ENCODE assay signal across 13 cellular contexts in the genomic region with DNA sequence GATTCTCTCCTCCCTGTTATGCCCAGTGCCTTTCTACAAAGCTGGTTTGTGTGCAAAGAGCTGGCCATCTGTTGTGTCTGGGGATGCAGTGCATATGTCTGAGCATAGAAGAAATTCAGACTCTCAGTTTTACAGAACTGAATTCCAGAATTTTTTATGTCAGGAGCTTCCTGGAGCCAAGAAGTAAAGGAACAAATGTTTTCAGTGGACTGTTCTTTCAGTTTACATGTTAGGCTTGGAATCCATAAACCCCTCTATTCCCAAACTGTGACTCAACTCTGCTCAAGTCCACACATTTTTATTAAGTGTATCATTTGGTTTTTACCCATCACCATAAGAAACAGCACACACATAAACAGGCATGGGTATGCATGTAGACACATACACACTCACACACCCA.
A peak's percentile ranks its signal among the peaks of the same experiment; 100 is the strongest.
DNase-seq lines count a peak whose midpoint lies in the region; ATAC-seq and TF ChIP-seq lines count a peak whose summit lies in the region.
"Had no signal": no experiment of that assay in that cellular context is flagged by ENCODE, and none has a peak within 500 bp of the region (broad histone marks: within the 10 kb centered on the region; RNA-seq: fewer than 3 reads in every experiment).

No MANE protein-coding gene starts in this region.

- TF ChIP-seq POLR2A in IMR-90 (IDR thresholded peaks at IDR 0.05; ENCODE audit: low read depth, low read length) = no peak

- H4K5ac ChIP-seq in IMR-90 (ENCODE audit: low read depth, low read length) = no peak overlapping the region

- TF ChIP-seq CTCF in IMR-90 (conservative IDR thresholded peaks at IDR 0.05; ENCODE audit: low read depth, low read length) (no peak), fibroblast of lung (conservative IDR thresholded peaks at IDR 0.05 in 1 of 2, IDR thresholded peaks at IDR 0.05 in 1 of 2; ENCODE audit: low read depth in 1 of 2, low read length in 2 of 2) (no peak), osteoblast (IDR thresholded peaks at IDR 0.05; ENCODE audit: extremely low read depth, low read depth, low read length) (no peak)

- no peaks in the 10 kb centered on the region for H3K4me1 ChIP-seq in IMR-90 (ENCODE audit: control insufficient read depth, insufficient read depth, low read length)
- peaks cover 13% of the 10 kb centered on the region for H3K4me1 ChIP-seq in fibroblast of lung (ENCODE audit: control insufficient read depth, extremely low read depth, insufficient read depth, low read length)
- peaks cover 27% of the 10 kb centered on the region for H3K4me1 ChIP-seq in osteoblast (ENCODE audit: insufficient read depth, low read length)
- H3K4me1 ChIP-seq: pancreas had no signal

- POLR2A ChIA-PET in IMR-90 (lab: Charles Lee; ENCODE audit: unreplicated experiment) = no interaction called here

- no peak overlapping the region for H3K27ac Mint-ChIP-seq in stimulated activated naive B cell treated with anti-CD40 and anti-IgM and Interleukin-4, amounts not matched to agents 10 μg/mL and 1 μg/mL and 100 μg/mL, for 72 hours
- H3K27ac Mint-ChIP-seq: activated naive CD8-positive, alpha-beta T cell treated with anti-CD3 and anti-CD28 coated beads, Interleukin-2, amount 10 ng/mL, durations not matched to agents 7 days and 5 days had no signal

- H4K8ac ChIP-seq in IMR-90 (ENCODE audit: low read depth in 2 of 2, low read length in 2 of 2) = no peak overlapping the region

- peak; percentile 58 for DNase-seq in AG20443 (ENCODE audit: low spot score)
- peak; percentile 29 for DNase-seq in IMR-90
- peak in 1 of 2 donors; percentile 92 for DNase-seq in fibroblast of lung (ENCODE audit: low read depth in 2 of 2)
- DNase-seq in osteoblast (ENCODE audit: insufficient read length, low spot score, missing footprints) = no peak
- DNase-seq in NCI-H2227 treated with DMSO at 0.1 percent for 48 hours (lab: John Stamatoyannopoulos, UW) = no peak
- DNase-seq in HuH-7 (ENCODE audit: low spot score) = no peak
- no peak for DNase-seq in stimulated activated naive B cell treated with anti-CD40 and anti-IgM and Interleukin-4, amounts not matched to agents 10 μg/mL and 1 μg/mL and 100 μg/mL, for 72 hours
- DNase-seq: activated naive CD8-positive, alpha-beta T cell treated with anti-CD3 and anti-CD28 coated beads, Interleukin-2, amount 10 ng/mL, durations not matched to agents 7 days and 5 days; pancreas; stimulated activated CD4-positive, alpha-beta T cell treated with anti-CD3 and anti-CD28 coated beads, Interleukin-4, amount 100 ng/mL, for 24 hours; stimulated activated naive CD4-positive, alpha-beta T cell treated with Interleukin-2 at 50 U/mL for 16 hours had no signal

- ATAC-seq in IMR-90 (ENCODE audit: low read depth) = no peak
- no peak for ATAC-seq in HG02981 (IDR thresholded peaks at IDR 0.05; ENCODE audit: unreplicated experiment)
- ATAC-seq in stimulated activated naive B cell treated with anti-CD40 and anti-IgM and Interleukin-4, amounts not matched to agents 10 μg/mL and 1 μg/mL and 100 μg/mL, for 72 hours (replicated peaks) = no peak

- H2BK15ac ChIP-seq in IMR-90 (ENCODE audit: low read depth, low read length) = no peak overlapping the region

- peaks cover 7% of the 10 kb centered on the region; the same call in 1 of the 2 replicates for H3K9me3 ChIP-seq in IMR-90 (ENCODE audit: control insufficient read depth, insufficient read depth, low read length)
- H3K9me3 ChIP-seq in fibroblast of lung (ENCODE audit: control insufficient read depth, insufficient read depth, low read depth, low read length) = no peaks in the 10 kb centered on the region
- H3K9me3 ChIP-seq in osteoblast (ENCODE audit: low read depth, low read length) = no peaks in the 10 kb centered on the region
- H3K9me3 ChIP-seq: BLaER1 treated with 17β-estradiol and CSF1 and Interleukin-3, amounts not matched to agents 10 nM and 100 nM; pancreas had no signal

- H2AK9ac ChIP-seq in IMR-90 (replicated peaks; ENCODE audit: low read depth, low read length, poor library complexity) = no peak overlapping the region

- no peaks in the 10 kb centered on the region for H3K79me2 ChIP-seq in fibroblast of lung (ENCODE audit: control insufficient read depth, insufficient read depth, low read length)
- H3K79me2 ChIP-seq in osteoblast (ENCODE audit: insufficient read depth, low read length) = no peaks in the 10 kb centered on the region

- dilution Hi-C loops in IMR-90 (cut with HindIII; ENCODE audit: low sequenced_read_pairs, unreplicated experiment) = no loop called here

- H3K9ac ChIP-seq in IMR-90 (ENCODE audit: low read depth, low read length) = no peak overlapping the region
- no peak overlapping the region for H3K9ac ChIP-seq in fibroblast of lung (ENCODE audit: insufficient read depth, low read length)
- H3K9ac ChIP-seq: BLaER1 treated with 17β-estradiol and CSF1 and Interleukin-3, amounts not matched to agents 10 nM and 100 nM had no signal

- no peaks in the 10 kb centered on the region for H3K36me3 ChIP-seq in IMR-90 (ENCODE audit: control insufficient read depth, insufficient read depth, low read length)
- no peaks in the 10 kb centered on the region for H3K36me3 ChIP-seq in fibroblast of lung (ENCODE audit: control insufficient read depth, insufficient read depth, low read length)
- H3K36me3 ChIP-seq in osteoblast (ENCODE audit: insufficient read depth, low read length) = no peaks in the 10 kb centered on the region
- H3K36me3 ChIP-seq: BLaER1 treated with 17β-estradiol and CSF1 and Interleukin-3, amounts not matched to agents 10 nM and 100 nM; pancreas had no signal

- H3K56ac ChIP-seq in IMR-90 (ENCODE audit: extremely low read depth, insufficient read depth, low read length) = no peak overlapping the region

- CTCF ChIA-PET in IMR-90 (lab: Yijun Ruan, JAX) = no interaction called here

- no peak overlapping the region for H3K18ac ChIP-seq in IMR-90 (ENCODE audit: low read depth, low read length)

- no peak overlapping the region for H2AFZ ChIP-seq in IMR-90 (replicated peaks; ENCODE audit: low read length, poor library complexity)
- no peak overlapping the region for H2AFZ ChIP-seq in fibroblast of lung (ENCODE audit: low read length)
- no peak overlapping the region for H2AFZ ChIP-seq in osteoblast (ENCODE audit: low read length)

- no peak overlapping the region for H3K4ac ChIP-seq in IMR-90 (ENCODE audit: low read depth, low read length)

- H3K9me1 ChIP-seq in IMR-90 (ENCODE audit: insufficient read depth, low read length) = no peaks in the 10 kb centered on the region

- H2AK5ac ChIP-seq in IMR-90 (ENCODE audit: low read depth, low read length) = no peak overlapping the region

- no peak for TF ChIP-seq RAD21 in IMR-90 (IDR thresholded peaks at IDR 0.05; ENCODE audit: low read length)

- no peaks in the 10 kb centered on the region for H3K27me3 Mint-ChIP-seq in stimulated activated naive B cell treated with anti-CD40 and anti-IgM and Interleukin-4, amounts not matched to agents 10 μg/mL and 1 μg/mL and 100 μg/mL, for 72 hours
- H3K27me3 Mint-ChIP-seq: activated naive CD8-positive, alpha-beta T cell treated with anti-CD3 and anti-CD28 coated beads, Interleukin-2, amount 10 ng/mL, durations not matched to agents 7 days and 5 days had no signal

- peaks cover 2 to 5% of the 10 kb centered on the region in 2 donors for H3K9me3 Mint-ChIP-seq in stimulated activated naive B cell treated with anti-CD40 and anti-IgM and Interleukin-4, amounts not matched to agents 10 μg/mL and 1 μg/mL and 100 μg/mL, for 72 hours
- H3K9me3 Mint-ChIP-seq: activated naive CD8-positive, alpha-beta T cell treated with anti-CD3 and anti-CD28 coated beads, Interleukin-2, amount 10 ng/mL, durations not matched to agents 7 days and 5 days had no signal

- H3K36me3 Mint-ChIP-seq in stimulated activated naive B cell treated with anti-CD40 and anti-IgM and Interleukin-4, amounts not matched to agents 10 μg/mL and 1 μg/mL and 100 μg/mL, for 72 hours = no peaks in the 10 kb centered on the region
- H3K36me3 Mint-ChIP-seq: activated naive CD8-positive, alpha-beta T cell treated with anti-CD3 and anti-CD28 coated beads, Interleukin-2, amount 10 ng/mL, durations not matched to agents 7 days and 5 days had no signal

- no peak overlapping the region for H4K91ac ChIP-seq in IMR-90 (ENCODE audit: insufficient read depth, low read depth, low read length)

- no peak overlapping the region for H3K27ac ChIP-seq in IMR-90 (ENCODE audit: insufficient read depth, low read length)
- peak overlapping the region; percentile 62 for H3K27ac ChIP-seq in fibroblast of lung (ENCODE audit: insufficient read depth, low read length)
- peak overlapping the region; percentile 81 for H3K27ac ChIP-seq in osteoblast (ENCODE audit: low read depth, low read length)
- H3K27ac ChIP-seq: BLaER1 treated with 17β-estradiol and CSF1 and Interleukin-3, amounts not matched to agents 10 nM and 100 nM; pancreas had no signal

- no peak overlapping the region for H2BK120ac ChIP-seq in IMR-90 (ENCODE audit: low read depth, low read length)

- intact Hi-C loops in IMR-90 (cut with micrococcal nuclease) = no loop called here

- no peaks in the 10 kb centered on the region for H4K20me1 ChIP-seq in IMR-90 (ENCODE audit: insufficient read depth, low read length)
- no peaks in the 10 kb centered on the region for H4K20me1 ChIP-seq in fibroblast of lung (ENCODE audit: control insufficient read depth, extremely low read depth, insufficient read depth, low read length)
- no peaks in the 10 kb centered on the region for H4K20me1 ChIP-seq in osteoblast (ENCODE audit: insufficient read depth, low read length)
- H4K20me1 ChIP-seq: BLaER1 treated with 17β-estradiol and CSF1 and Interleukin-3, amounts not matched to agents 10 nM and 100 nM had no signal

- H3K27me3 ChIP-seq in IMR-90 (ENCODE audit: control insufficient read depth, insufficient read depth, low read length) (no peaks in the 10 kb centered on the region), fibroblast of lung (ENCODE audit: control insufficient read depth, insufficient read depth, low read length) (no peaks in the 10 kb centered on the region), osteoblast (ENCODE audit: insufficient read depth, low read length) (no peaks in the 10 kb centered on the region)
- H3K27me3 ChIP-seq: BLaER1 treated with 17β-estradiol and CSF1 and Interleukin-3, amounts not matched to agents 10 nM and 100 nM; pancreas had no signal

- no peak overlapping the region for H3K4me3 ChIP-seq in IMR-90 (ENCODE audit: insufficient read depth, low read depth, low read length)
- H3K4me3 ChIP-seq in fibroblast of lung (replicated peaks in 1 of 4; ENCODE audit: control extremely low read depth in 1 of 4, insufficient read depth in 1 of 4, low read depth in 3 of 4, low read length in 4 of 4) = no peak overlapping the region
- H3K4me3 ChIP-seq in osteoblast (ENCODE audit: insufficient read depth, low read length) = no peak overlapping the region
- H3K4me3 ChIP-seq: BLaER1 treated with 17β-estradiol and CSF1 and Interleukin-3, amounts not matched to agents 10 nM and 100 nM; pancreas had no signal

- H3K4me2 ChIP-seq in IMR-90 (ENCODE audit: low read depth, low read length) (no peak overlapping the region), fibroblast of lung (ENCODE audit: extremely low read depth, insufficient read depth, low read length) (peak overlapping the region; percentile 72), osteoblast (ENCODE audit: insufficient read depth, low read length) (peak overlapping the region; percentile 7)
- H3K4me2 ChIP-seq: BLaER1 treated with 17β-estradiol and CSF1 and Interleukin-3, amounts not matched to agents 10 nM and 100 nM had no signal

- no peaks in the 10 kb centered on the region for H3K79me1 ChIP-seq in IMR-90 (ENCODE audit: low read depth in 1 of 2, low read length in 2 of 2)

- H3K23ac ChIP-seq in IMR-90 (ENCODE audit: low read depth, low read length) = no peak overlapping the region

- in situ Hi-C loops in IMR-90 (cut with MboI; ENCODE audit: low sequenced_read_pairs) = no loop called here

- H2BK5ac ChIP-seq in IMR-90 (ENCODE audit: low read depth, low read length, poor library complexity, severe bottlenecking) = no peak overlapping the region

- no peak overlapping the region for H2BK20ac ChIP-seq in IMR-90 (ENCODE audit: low read depth, low read length)

- BruUV-seq in IMR-90 (replicated peaks; lab: Mats Ljungman, UMichigan) = no TSS peak

- H3K14ac ChIP-seq in IMR-90 (replicated peaks; ENCODE audit: low read depth, low read length) = no peak overlapping the region

- no peak overlapping the region for H3K4me3 Mint-ChIP-seq in stimulated activated naive B cell treated with anti-CD40 and anti-IgM and Interleukin-4, amounts not matched to agents 10 μg/mL and 1 μg/mL and 100 μg/mL, for 72 hours
- H3K4me3 Mint-ChIP-seq: activated naive CD8-positive, alpha-beta T cell treated with anti-CD3 and anti-CD28 coated beads, Interleukin-2, amount 10 ng/mL, durations not matched to agents 7 days and 5 days had no signal

- no peaks in the 10 kb centered on the region for H3K4me1 Mint-ChIP-seq in stimulated activated naive B cell treated with anti-CD40 and anti-IgM and Interleukin-4, amounts not matched to agents 10 μg/mL and 1 μg/mL and 100 μg/mL, for 72 hours
- H3K4me1 Mint-ChIP-seq: activated naive CD8-positive, alpha-beta T cell treated with anti-CD3 and anti-CD28 coated beads, Interleukin-2, amount 10 ng/mL, durations not matched to agents 7 days and 5 days had no signal

Comparison
In these comparisons a context has a peak if more than half of its experiments do, and no peak if none do; other contexts are left out.
1. DNase-seq: peak in AG20443 (single experiment) and IMR-90 (single experiment); none in osteoblast (single experiment), NCI-H2227 treated with DMSO at 0.1 percent for 48 hours (single experiment), HuH-7 (single experiment) and stimulated activated naive B cell treated with anti-CD40 and anti-IgM and Interleukin-4, amounts not matched to agents 10 μg/mL and 1 μg/mL and 100 μg/mL, for 72 hours (single experiment).